In genomic region chr2:180591947-180592346, GRCh38 we compare ENCODE assay signal across 37 cellular contexts.
"Had no signal": no experiment of that assay in that cellular context is flagged by ENCODE, and none has a peak within 500 bp of the region (broad histone marks: within the 10 kb centered on the region; RNA-seq: fewer than 3 reads in every experiment).

No MANE protein-coding gene starts in this region.

- ATAC-seq: activated naive CD4-positive, alpha-beta T cell treated with anti-CD3 and anti-CD28 coated beads, Interleukin-2, amount 50 U/mL, for 72 hours; activated naive CD8-positive, alpha-beta T cell treated with anti-CD3 and anti-CD28 coated beads, Interleukin-2, amount 50 U/mL, for 24 hours; activated T-cell treated with anti-CD3 and anti-CD28 coated beads, Interleukin-2, amount 50 U/mL, for 4 hours; activated T-cell treated with anti-CD3 and anti-CD28 coated beads, Interleukin-2, amount 50 U/mL, for 72 hours; activated T-helper 17 cell treated with anti-CD3 and anti-CD28 coated beads, Interleukin-2, amount 50 U/mL, for 72 hours; body of pancreas had no signal

- H3K9me3 ChIP-seq: adrenal gland, ascending aorta, body of pancreas, breast epithelium had no signal

- H3K4me1 ChIP-seq: adrenal gland, ascending aorta, body of pancreas, breast epithelium had no signal

- H3K36me3 Mint-ChIP-seq: activated naive CD4-positive, alpha-beta T cell treated with anti-CD3 and anti-CD28 coated beads, Interleukin-2, amount 50 U/mL, for 24 hours; activated naive CD8-positive, alpha-beta T cell treated with anti-CD3 and anti-CD28 coated beads, Interleukin-2, amount 10 ng/mL, durations not matched to agents 7 days and 5 days; brain had no signal

- DNase-seq: activated effector memory CD4-positive, alpha-beta T cell treated with anti-CD3 and anti-CD28 coated beads, Interleukin-2, amount 50 U/mL, for 16 hours; activated effector memory CD4-positive, alpha-beta T cell treated with Interleukin-2 at 50 U/mL for 16 hours; activated gamma-delta T cell; activated gamma-delta T cell treated with Interleukin-2 at 50 U/mL for 16 hours; activated naive CD4-positive, alpha-beta T cell; activated naive CD4-positive, alpha-beta T cell treated with anti-CD3 and anti-CD28 coated beads, Interleukin-2, amount 50 U/mL, for 16 hours; activated naive CD4-positive, alpha-beta T cell treated with Interleukin-2 at 50 U/mL for 16 hours; activated naive CD8-positive, alpha-beta T cell treated with anti-CD3 and anti-CD28 coated beads for 36 hours; activated naive CD8-positive, alpha-beta T cell treated with anti-CD3 and anti-CD28 coated beads, Interleukin-2, amount 10 ng/mL, durations not matched to agents 7 days and 5 days; activated naive CD8-positive, alpha-beta T cell treated with anti-CD3 and anti-CD28 coated beads, Interleukin-2, amount 50 U/mL, for 24 hours; activated T-cell treated with anti-CD3 and anti-CD28 coated beads, Interleukin-2, amount 50 U/mL, for 1 hour; activated T-cell treated with anti-CD3 and anti-CD28 coated beads, Interleukin-2, amount 50 U/mL, for 24 hours; activated T-cell treated with anti-CD3 and anti-CD28 coated beads, Interleukin-2, amount 50 U/mL, for 4 hours; activated T-cell treated with anti-CD3 and anti-CD28 coated beads, Interleukin-2, amount 50 U/mL, for 48 hours; activated T-cell treated with anti-CD3 and anti-CD28 coated beads, Interleukin-2, amount 50 U/mL, for 72 hours; adrenal gland; amniotic stem cell; amygdala; anterior cingulate cortex; body of pancreas; brain microvascular endothelial cell; caudate nucleus; central memory CD4-positive, alpha-beta T cell; cerebellar nuclear complex had no signal

- H3K4me3 ChIP-seq: adrenal gland, ascending aorta, body of pancreas, breast epithelium, cardiac muscle cell had no signal

- H3K27me3 Mint-ChIP-seq: activated naive CD4-positive, alpha-beta T cell treated with anti-CD3 and anti-CD28 coated beads, Interleukin-2, amount 50 U/mL, for 24 hours; activated naive CD8-positive, alpha-beta T cell; activated naive CD8-positive, alpha-beta T cell treated with anti-CD3 and anti-CD28 coated beads for 36 hours; activated naive CD8-positive, alpha-beta T cell treated with anti-CD3 and anti-CD28 coated beads, Interleukin-2, amount 50 U/mL, for 24 hours; activated T-cell treated with anti-CD3 and anti-CD28 coated beads, Interleukin-2, amount 50 U/mL, for 24 hours; activated T-helper 17 cell treated with anti-CD3 and anti-CD28 coated beads, Interleukin-2, amount 50 U/mL, for 72 hours; central memory CD8-positive, alpha-beta T cell had no signal

- H3K36me3 ChIP-seq: adrenal gland, ascending aorta, brain microvascular endothelial cell, breast epithelium, cardiac muscle cell had no signal

- H3K27ac Mint-ChIP-seq: activated naive CD4-positive, alpha-beta T cell treated with anti-CD3 and anti-CD28 coated beads, Interleukin-2, amount 50 U/mL, for 24 hours; activated naive CD4-positive, alpha-beta T cell treated with anti-CD3 and anti-CD28 coated beads, Interleukin-2, amount 50 U/mL, for 72 hours; activated naive CD8-positive, alpha-beta T cell; activated naive CD8-positive, alpha-beta T cell treated with anti-CD3 and anti-CD28 coated beads for 36 hours; activated naive CD8-positive, alpha-beta T cell treated with anti-CD3 and anti-CD28 coated beads, Interleukin-2, amount 50 U/mL, for 24 hours; activated T-cell treated with anti-CD3 and anti-CD28 coated beads, Interleukin-2, amount 50 U/mL, for 24 hours; activated T-cell treated with anti-CD3 and anti-CD28 coated beads, Interleukin-2, amount 50 U/mL, for 72 hours; activated T-helper 1 cell treated with anti-CD3 and anti-CD28 coated beads, Interleukin-12 subunit alpha, Interleukin-12 subunit beta, Interleukin-2, Interleukin-4 antibody, amounts not matched to agents 30 ng/mL and 10 ng/mL and 1 ng/mL, durations not matched to agents 14 hours and 24 hours and 36 hours; activated T-helper 17 cell treated with anti-CD3 and anti-CD28 coated beads, Interleukin-2, amount 50 U/mL, for 72 hours; activated T-helper 2 cell treated with anti-CD3 and anti-CD28 coated beads, Interferon-gamma antibody, Interleukin-2, Interleukin-4, amounts not matched to agents 10 μg/mL and 5 μg/mL and 100 μg/mL, durations not matched to agents 14 hours and 24 hours and 36 hours; brain had no signal

- H3K27ac ChIP-seq: adrenal gland, ascending aorta, body of pancreas, brain microvascular endothelial cell, breast epithelium, cardiac muscle cell had no signal

- H3K4me1 Mint-ChIP-seq: activated naive CD8-positive, alpha-beta T cell treated with anti-CD3 and anti-CD28 coated beads, Interleukin-2, amount 10 ng/mL, durations not matched to agents 7 days and 5 days; activated T-helper 17 cell treated with anti-CD3 and anti-CD28 coated beads, Interleukin-2, amount 50 U/mL, for 72 hours; brain had no signal

- FAIRE-seq: astrocyte, bronchial epithelial cell had no signal

- H3K27me3 ChIP-seq: adrenal gland, ascending aorta, body of pancreas, brain microvascular endothelial cell, breast epithelium, cardiac muscle cell had no signal

- H3K4me3 Mint-ChIP-seq: activated naive CD4-positive, alpha-beta T cell treated with anti-CD3 and anti-CD28 coated beads, Interleukin-2, amount 50 U/mL, for 24 hours; activated naive CD8-positive, alpha-beta T cell; activated naive CD8-positive, alpha-beta T cell treated with anti-CD3 and anti-CD28 coated beads for 36 hours; activated naive CD8-positive, alpha-beta T cell treated with anti-CD3 and anti-CD28 coated beads, Interleukin-2, amount 10 ng/mL, durations not matched to agents 7 days and 5 days; activated naive CD8-positive, alpha-beta T cell treated with anti-CD3 and anti-CD28 coated beads, Interleukin-2, amount 50 U/mL, for 24 hours; activated T-cell treated with anti-CD3 and anti-CD28 coated beads, Interleukin-2, amount 50 U/mL, for 24 hours; activated T-cell treated with anti-CD3 and anti-CD28 coated beads, Interleukin-2, amount 50 U/mL, for 4 hours; activated T-cell treated with anti-CD3 and anti-CD28 coated beads, Interleukin-2, amount 50 U/mL, for 72 hours; activated T-helper 1 cell treated with anti-CD3 and anti-CD28 coated beads, Interleukin-12 subunit alpha, Interleukin-12 subunit beta, Interleukin-2, Interleukin-4 antibody, amounts not matched to agents 30 ng/mL and 10 ng/mL and 1 ng/mL, durations not matched to agents 14 hours and 24 hours and 36 hours; activated T-helper 17 cell treated with anti-CD3 and anti-CD28 coated beads, Interleukin-2, amount 50 U/mL, for 72 hours; brain had no signal
